22 cellular contexts compared by ENCODE assay signal in genomic region chr6:168261234-168261633, GRCh38. TPM values are rescaled to one million over a fixed set of nuclear protein-coding genes. Genes with fewer than 3 reads are reported as not detected.
A peak's percentile ranks its signal among the peaks of the same experiment; 100 is the strongest.
DNase-seq lines count a peak whose midpoint lies in the region; ATAC-seq and TF ChIP-seq lines count a peak whose summit lies in the region.
"Had no signal": no experiment of that assay in that cellular context is flagged by ENCODE, and none has a peak within 500 bp of the region (broad histone marks: within the 10 kb centered on the region; RNA-seq: fewer than 3 reads in every experiment).

No MANE protein-coding gene starts in this region.

- no peak for TF ChIP-seq CTCF in type B pancreatic cell (conservative IDR thresholded peaks at IDR 0.05)
- no peak for TF ChIP-seq CTCF in sigmoid colon (IDR thresholded peaks at IDR 0.05)

- peak overlapping the region; percentile 49 for H3K27ac Mint-ChIP-seq in type B pancreatic cell
- H3K27ac Mint-ChIP-seq: CD8-positive, alpha-beta T cell; IgD-negative memory B cell had no signal

- peak overlapping the region; percentile 46 for H3K4me3 Mint-ChIP-seq in type B pancreatic cell
- H3K4me3 Mint-ChIP-seq: CD8-positive, alpha-beta T cell; IgD-negative memory B cell had no signal

- intact Hi-C loops in sigmoid colon (cut with DNase I), result no loop called here

- H3K4me3 ChIP-seq in muscle layer of duodenum (ENCODE audit: low read depth in 1 of 2, low read length in 2 of 2) (no peak overlapping the region), sigmoid colon (no peak overlapping the region)
- H3K4me3 ChIP-seq: BLaER1, GM12878 had no signal

- 73 to 85% methylated on average over 12 of the region's 12 CpGs for WGBS in sigmoid colon, 2 donors

- no peaks in the 10 kb centered on the region for H3K9me3 ChIP-seq in muscle layer of duodenum (ENCODE audit: control insufficient read depth in 1 of 2, low read length in 2 of 2)
- H3K9me3 ChIP-seq in sigmoid colon, result no peaks in the 10 kb centered on the region

- H3K27me3 ChIP-seq in muscle layer of duodenum (ENCODE audit: low read depth, low read length) (no peaks in the 10 kb centered on the region), sigmoid colon (no peaks in the 10 kb centered on the region)
- H3K27me3 ChIP-seq: BLaER1 had no signal

- H3K4me1 Mint-ChIP-seq in type B pancreatic cell (ENCODE audit: unreplicated experiment), result peaks cover 24% of the 10 kb centered on the region
- H3K4me1 Mint-ChIP-seq: IgD-negative memory B cell had no signal

- no peak for TF ChIP-seq POLR2A in sigmoid colon (IDR thresholded peaks at IDR 0.05)

- H3K27ac ChIP-seq in muscle layer of duodenum (ENCODE audit: low read length) (peak overlapping the region; percentile 69), caudate nucleus (ENCODE audit: low read depth, low read length) (no peak overlapping the region), sigmoid colon (no peak overlapping the region)
- H3K27ac ChIP-seq: BLaER1, RWPE1 had no signal

- H3K9me3 Mint-ChIP-seq in type B pancreatic cell, result no peaks in the 10 kb centered on the region
- H3K9me3 Mint-ChIP-seq: CD8-positive, alpha-beta T cell had no signal

- TF ChIP-seq EP300 in sigmoid colon (IDR thresholded peaks at IDR 0.05), result no peak

- no peaks in the 10 kb centered on the region for H3K4me1 ChIP-seq in muscle layer of duodenum (ENCODE audit: control insufficient read depth in 1 of 2, insufficient read depth in 2 of 2, low read length in 2 of 2)
- no peaks in the 10 kb centered on the region for H3K4me1 ChIP-seq in sigmoid colon

- H3K27me3 Mint-ChIP-seq in type B pancreatic cell, result peaks cover 11% of the 10 kb centered on the region
- H3K27me3 Mint-ChIP-seq: IgD-negative memory B cell had no signal

- H3K36me3 ChIP-seq in muscle layer of duodenum (ENCODE audit: control insufficient read depth in 1 of 2, insufficient read depth in 2 of 2, low read length in 2 of 2) (no peaks in the 10 kb centered on the region), sigmoid colon (no peaks in the 10 kb centered on the region)
- H3K36me3 ChIP-seq: BLaER1 had no signal

- no peaks in the 10 kb centered on the region for H3K36me3 Mint-ChIP-seq in type B pancreatic cell
- H3K36me3 Mint-ChIP-seq: CD8-positive, alpha-beta T cell; IgD-negative memory B cell had no signal

- peak; percentile 2 for ATAC-seq in left lobe of liver
- no peak for ATAC-seq in HG03432 (IDR thresholded peaks at IDR 0.05; ENCODE audit: unreplicated experiment)
- ATAC-seq: CD8-positive, alpha-beta T cell; GM12878 had no signal

- DNase-seq in DMS53 (lab: John Stamatoyannopoulos, UW), result peak; percentile 42
- no peak for DNase-seq in DMS53 treated with DMSO at 0.1 percent for 48 hours (lab: John Stamatoyannopoulos, UW; ENCODE audit: unreplicated experiment)
- no peak for DNase-seq in left lobe of liver (ENCODE audit: low spot score)
- DNase-seq in type B pancreatic cell (ENCODE audit: extremely low spot score, unreplicated experiment), result no peak
- DNase-seq in caudate nucleus (lab: John Stamatoyannopoulos, UW), result no peak
- no peak for DNase-seq in sigmoid colon
- DNase-seq: 8988T; CD8-positive, alpha-beta T cell; GDM1; MV-4-11; NCI-H2171 treated with DMSO at 0.1 percent for 48 hours; NCI-H446 treated with DMSO at 0.1 percent for 48 hours; NK-92 treated with Interleukin-12 subunit alpha and Interleukin-12 subunit beta, amount 100 ng/mL, for 24 hours had no signal

RNA-seq across cellular contexts. Expression of gene DACT2, which starts 58.3 kb away (rescaled TPM):
- total RNA-seq in left lobe of liver (1.5 TPM), type B pancreatic cell (ENCODE audit: low replicate concordance) (7.6 and 17.4 TPM in 2 replicates), sigmoid colon (1 to 10 TPM in 1 of 4 donors, under 1 TPM in 3; 0.16 to 1.1 (median 0.52) TPM)
- under 1 TPM; 0.23 to 0.92 (median 0.60) TPM for polyA plus RNA-seq in sigmoid colon
- total RNA-seq: CD8-positive, alpha-beta T cell; GM12878; HT-29; LHCN-M2; OCI-LY7 had no signal
- polyA plus RNA-seq: GM12878, IgD-negative memory B cell had no signal
